Comparison of ENCODE assay signal across 1 cellular context in the genomic region with DNA sequence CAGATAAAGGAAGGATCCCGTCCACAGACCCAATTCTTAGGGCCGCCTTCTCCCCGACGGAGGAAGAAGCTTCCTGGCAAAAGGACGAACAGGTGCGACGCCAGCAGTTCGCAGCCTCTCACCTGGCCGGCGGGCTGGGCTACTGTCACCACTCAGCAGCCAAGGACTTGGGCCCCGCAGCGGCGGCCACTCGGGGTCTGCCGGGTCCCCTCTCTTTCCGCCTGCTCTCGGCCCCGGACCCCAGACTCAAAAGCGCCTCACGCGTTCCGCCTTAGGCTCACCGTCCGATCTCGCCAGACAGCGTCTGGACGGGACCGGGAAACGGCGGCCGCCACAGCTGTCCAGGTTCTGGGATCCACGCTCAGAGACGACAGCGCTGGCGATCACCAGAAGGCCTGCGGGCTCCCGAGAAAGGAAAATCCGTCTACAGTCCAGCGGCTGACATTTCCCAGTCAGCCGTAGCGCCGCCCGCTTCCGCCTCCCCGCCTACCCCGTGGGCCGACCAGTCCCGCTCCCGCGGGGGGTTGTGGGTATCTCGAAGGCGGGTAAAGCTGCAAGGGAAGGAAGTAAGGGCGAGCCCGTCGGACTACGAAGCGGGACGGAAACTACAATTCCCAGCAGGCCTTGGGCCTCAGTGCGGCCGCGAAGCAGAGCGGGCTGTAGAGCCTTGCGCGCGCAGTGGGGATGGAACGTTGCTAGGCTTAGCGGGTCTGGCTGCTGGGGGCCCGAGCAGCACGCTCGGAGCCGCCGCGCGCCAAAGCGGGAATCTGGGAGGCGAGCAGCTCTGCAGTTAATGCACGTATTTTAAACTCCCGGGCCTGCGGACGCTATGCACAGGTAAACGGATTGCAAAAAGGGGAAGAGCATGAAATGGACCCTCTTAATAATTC.
A peak's percentile ranks its signal among the peaks of the same experiment; 100 is the strongest.
TF ChIP-seq lines count a peak whose summit lies in the region.

TSS of gene LMBRD2 (minus strand) at position 454 of the 890 bp plus-strand sequence. CDS start 8,538 bp downstream, outside the sequence.
TSS of gene SKP2 (plus strand) at position 678 of the 890 bp plus-strand sequence. CDS start at position 830, 152 bp downstream.

TF ChIP-seq in HCT116, 20 proteins besides CTCF, POLR2A, EP300 and RAD21 (continued from another document):
- TF ChIP-seq, protein P1, sequence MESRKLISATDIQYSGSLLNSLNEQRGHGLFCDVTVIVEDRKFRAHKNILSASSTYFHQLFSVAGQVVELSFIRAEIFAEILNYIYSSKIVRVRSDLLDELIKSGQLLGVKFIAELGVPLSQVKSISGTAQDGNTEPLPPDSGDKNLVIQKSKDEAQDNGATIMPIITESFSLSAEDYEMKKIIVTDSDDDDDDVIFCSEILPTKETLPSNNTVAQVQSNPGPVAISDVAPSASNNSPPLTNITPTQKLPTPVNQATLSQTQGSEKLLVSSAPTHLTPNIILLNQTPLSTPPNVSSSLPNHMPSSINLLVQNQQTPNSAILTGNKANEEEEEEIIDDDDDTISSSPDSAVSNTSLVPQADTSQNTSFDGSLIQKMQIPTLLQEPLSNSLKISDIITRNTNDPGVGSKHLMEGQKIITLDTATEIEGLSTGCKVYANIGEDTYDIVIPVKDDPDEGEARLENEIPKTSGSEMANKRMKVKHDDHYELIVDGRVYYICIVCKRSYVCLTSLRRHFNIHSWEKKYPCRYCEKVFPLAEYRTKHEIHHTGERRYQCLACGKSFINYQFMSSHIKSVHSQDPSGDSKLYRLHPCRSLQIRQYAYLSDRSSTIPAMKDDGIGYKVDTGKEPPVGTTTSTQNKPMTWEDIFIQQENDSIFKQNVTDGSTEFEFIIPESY (IDR thresholded peaks at IDR 0.05; ENCODE audit: extremely low read depth, insufficient replicate concordance, low read length): no peak
- TF ChIP-seq POLR2AphosphoS5 (IDR thresholded peaks at IDR 0.05; ENCODE audit: low read depth, low read length) (peak; percentile 85), SRF (IDR thresholded peaks at IDR 0.05; ENCODE audit: low read depth) (peak; percentile 41; the same call in 1 of the 2 replicates), CBX3 (IDR thresholded peaks at IDR 0.05; ENCODE audit: low read depth) (peak; percentile 62), YY1 (IDR thresholded peaks at IDR 0.05; ENCODE audit: extremely low read depth, insufficient replicate concordance, low read depth, low read length) (peak; percentile 75), EZH2 (IDR thresholded peaks at IDR 0.05) (no peak), REST (IDR thresholded peaks at IDR 0.05; ENCODE audit: low read depth) (no peak), ELF1 (IDR thresholded peaks at IDR 0.05; ENCODE audit: borderline replicate concordance, low read depth) (peak; percentile 93), EGR1 (IDR thresholded peaks at IDR 0.05; ENCODE audit: low read depth) (0 out of 2 replicates have a peak, but pooled peaks have one; percentile 45)
- TF ChIP-seq, protein P2, sequence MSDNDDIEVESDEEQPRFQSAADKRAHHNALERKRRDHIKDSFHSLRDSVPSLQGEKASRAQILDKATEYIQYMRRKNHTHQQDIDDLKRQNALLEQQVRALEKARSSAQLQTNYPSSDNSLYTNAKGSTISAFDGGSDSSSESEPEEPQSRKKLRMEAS (IDR thresholded peaks at IDR 0.05): peak; percentile 72; the same call in 1 of the 2 replicates
